26 cellular contexts compared by ENCODE assay signal in the genomic region with DNA sequence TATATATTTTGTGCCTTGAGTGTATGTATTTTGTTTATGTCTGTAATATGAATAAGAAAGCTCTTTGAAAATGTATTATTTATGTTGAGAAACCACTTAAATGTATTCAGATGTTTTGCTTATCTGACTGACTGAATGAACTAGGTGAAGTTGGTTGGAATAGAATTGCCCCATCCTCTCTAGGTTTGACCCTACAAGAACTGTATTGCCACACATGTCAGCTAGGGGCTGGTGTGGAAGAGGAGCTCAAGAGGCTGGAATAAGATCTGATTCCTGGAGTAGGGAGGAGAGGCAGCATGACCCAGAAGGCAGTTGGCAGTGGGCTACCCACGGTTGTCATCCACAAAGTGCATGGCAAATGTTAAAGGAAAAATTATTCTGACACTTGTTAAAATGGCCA. TPM values are rescaled to one million over a fixed set of nuclear protein-coding genes. Genes with fewer than 3 reads are reported as not detected.
DNase-seq lines count a peak whose midpoint lies in the region; ATAC-seq and TF ChIP-seq lines count a peak whose summit lies in the region.
"Had no signal": no experiment of that assay in that cellular context is flagged by ENCODE, and none has a peak within 500 bp of the region (broad histone marks: within the 10 kb centered on the region; RNA-seq: fewer than 3 reads in every experiment).

No MANE protein-coding gene starts in this region.

- TF ChIP-seq POLR2A in stomach (IDR thresholded peaks at IDR 0.05) = no peak

- H3K9me3 ChIP-seq in endodermal cell (ENCODE audit: control insufficient read depth, low read length) (no peaks in the 10 kb centered on the region), stomach (no peaks in the 10 kb centered on the region)
- H3K9me3 ChIP-seq: Peyer's patch, SJSA1 had no signal

- TF ChIP-seq EP300 in stomach (IDR thresholded peaks at IDR 0.05) = no peak

- in situ Hi-C loops in SK-MEL-5 (cut with HindIII; ENCODE audit: low pct_unique_long_range_greater_than_20kb, low sequenced_read_pairs) = no loop called here

- H3K4me3 Mint-ChIP-seq in activated naive CD8-positive, alpha-beta T cell treated with anti-CD3 and anti-CD28 coated beads for 36 hours = no peak overlapping the region
- no peak overlapping the region for H3K4me3 Mint-ChIP-seq in activated naive CD8-positive, alpha-beta T cell treated with anti-CD3 and anti-CD28 coated beads, Interleukin-2, amount 50 U/mL, for 24 hours
- no peak overlapping the region for H3K4me3 Mint-ChIP-seq in endodermal cell
- H3K4me3 Mint-ChIP-seq: CD4-positive, CD25-positive, alpha-beta regulatory T cell; T-helper 1 cell treated with Interleukin-12 subunit alpha and Interleukin-12 subunit beta and Interleukin-4 antibody, amounts not matched to agents 30 μg/mL and 1 μg/mL, for 36 hours had no signal

- H3K27ac Mint-ChIP-seq in activated naive CD8-positive, alpha-beta T cell treated with anti-CD3 and anti-CD28 coated beads for 36 hours = peak overlapping the region; percentile 51
- no peak overlapping the region for H3K27ac Mint-ChIP-seq in activated naive CD8-positive, alpha-beta T cell treated with anti-CD3 and anti-CD28 coated beads, Interleukin-2, amount 50 U/mL, for 24 hours
- H3K27ac Mint-ChIP-seq in endodermal cell = no peak overlapping the region
- H3K27ac Mint-ChIP-seq: CD4-positive, CD25-positive, alpha-beta regulatory T cell; T-helper 1 cell treated with Interleukin-12 subunit alpha and Interleukin-12 subunit beta and Interleukin-4 antibody, amounts not matched to agents 30 μg/mL and 1 μg/mL, for 36 hours had no signal

- H3K27ac ChIP-seq in endodermal cell (ENCODE audit: low read depth, low read length) (no peak overlapping the region), stomach (no peak overlapping the region)
- H3K27ac ChIP-seq: Peyer's patch, SJSA1 had no signal

- no peaks in the 10 kb centered on the region for H3K27me3 ChIP-seq in endodermal cell (ENCODE audit: control insufficient read depth, insufficient read depth, low read length, poor library complexity, severe bottlenecking)
- peaks cover 0 to 5% (median 0%) of the 10 kb centered on the region in 3 donors for H3K27me3 ChIP-seq in stomach
- H3K27me3 ChIP-seq: Peyer's patch, SJSA1 had no signal

- H3K9ac ChIP-seq in endodermal cell (ENCODE audit: extremely low read depth, low read length, poor library complexity, severe bottlenecking) = no peak overlapping the region

- WGBS in endodermal cell (ENCODE audit: insufficient coverage in 1 of 2, insufficient read length in 1 of 2), 2 experiments = 88% methylated on average over 1 of the region's 1 CpG
- WGBS in stomach, 5 donors = 76 to 94% (median 81%) methylated on average over 1 of the region's 1 CpG

- H3K4me3 ChIP-seq in endodermal cell (ENCODE audit: low read length) (no peak overlapping the region), stomach (no peak overlapping the region)
- H3K4me3 ChIP-seq: Peyer's patch, SJSA1 had no signal

- DNase-seq in activated naive CD8-positive, alpha-beta T cell treated with anti-CD3 and anti-CD28 coated beads for 36 hours = no peak
- DNase-seq in activated naive CD8-positive, alpha-beta T cell treated with anti-CD3 and anti-CD28 coated beads, Interleukin-2, amount 50 U/mL, for 24 hours = no peak
- peak; percentile 30 for DNase-seq in SK-MEL-5 (ENCODE audit: low read depth, low spot score)
- no peak for DNase-seq in endodermal cell
- DNase-seq in NAMALWA (ENCODE audit: low spot score) = no peak
- no peak for DNase-seq in RKO (ENCODE audit: low spot score)
- DNase-seq in stomach = no peak
- DNase-seq: CD4-positive, CD25-positive, alpha-beta regulatory T cell; GOT3; Kasumi-1; NCI-H1048; NCI-H1417 treated with DMSO at 0.1 percent for 48 hours; NCI-H187 treated with DMSO at 0.1 percent for 48 hours; NCI-H2107; NCI-H2227 treated with DMSO at 0.1 percent for 48 hours; NCI-H510A; NK-92 treated with Interleukin-12 subunit alpha and Interleukin-12 subunit beta, amount 100 ng/mL, for 24 hours; Peyer's patch had no signal

- TF ChIP-seq CTCF in endodermal cell (conservative IDR thresholded peaks at IDR 0.05) (peak; percentile 62), stomach (IDR thresholded peaks at IDR 0.05) (no peak)

- intact Hi-C loops in stomach (cut with DNase I; ENCODE audit: low total_unique reads) = no loop called here

- H3K9me3 Mint-ChIP-seq in activated naive CD8-positive, alpha-beta T cell treated with anti-CD3 and anti-CD28 coated beads for 36 hours = no peaks in the 10 kb centered on the region
- no peaks in the 10 kb centered on the region for H3K9me3 Mint-ChIP-seq in activated naive CD8-positive, alpha-beta T cell treated with anti-CD3 and anti-CD28 coated beads, Interleukin-2, amount 50 U/mL, for 24 hours
- no peaks in the 10 kb centered on the region for H3K9me3 Mint-ChIP-seq in endodermal cell
- H3K9me3 Mint-ChIP-seq: T-helper 1 cell treated with Interleukin-12 subunit alpha and Interleukin-12 subunit beta and Interleukin-4 antibody, amounts not matched to agents 30 μg/mL and 1 μg/mL, for 36 hours had no signal

- H3K36me3 ChIP-seq in endodermal cell (ENCODE audit: control insufficient read depth, insufficient read depth, low read length) (no peaks in the 10 kb centered on the region), stomach (no peaks in the 10 kb centered on the region)
- H3K36me3 ChIP-seq: Peyer's patch, SJSA1 had no signal

- H3K36me3 Mint-ChIP-seq in activated naive CD8-positive, alpha-beta T cell treated with anti-CD3 and anti-CD28 coated beads for 36 hours = no peaks in the 10 kb centered on the region
- no peaks in the 10 kb centered on the region for H3K36me3 Mint-ChIP-seq in activated naive CD8-positive, alpha-beta T cell treated with anti-CD3 and anti-CD28 coated beads, Interleukin-2, amount 50 U/mL, for 24 hours (ENCODE audit: low read depth)
- H3K36me3 Mint-ChIP-seq in endodermal cell (ENCODE audit: low read depth) = no peaks in the 10 kb centered on the region
- H3K36me3 Mint-ChIP-seq: CD4-positive, CD25-positive, alpha-beta regulatory T cell had no signal

- H3K4me1 ChIP-seq in endodermal cell (ENCODE audit: control insufficient read depth, insufficient read depth, low read length) (peaks cover 4% of the 10 kb centered on the region), stomach (no peaks in the 10 kb centered on the region)
- H3K4me1 ChIP-seq: Peyer's patch, SJSA1 had no signal

- no peaks in the 10 kb centered on the region for H3K4me1 Mint-ChIP-seq in activated naive CD8-positive, alpha-beta T cell treated with anti-CD3 and anti-CD28 coated beads for 36 hours
- H3K4me1 Mint-ChIP-seq in activated naive CD8-positive, alpha-beta T cell treated with anti-CD3 and anti-CD28 coated beads, Interleukin-2, amount 50 U/mL, for 24 hours = no peaks in the 10 kb centered on the region
- H3K4me1 Mint-ChIP-seq in endodermal cell = peaks cover 7% of the 10 kb centered on the region
- H3K4me1 Mint-ChIP-seq: CD4-positive, CD25-positive, alpha-beta regulatory T cell had no signal

- peaks cover 15% of the 10 kb centered on the region for H3K27me3 Mint-ChIP-seq in activated naive CD8-positive, alpha-beta T cell treated with anti-CD3 and anti-CD28 coated beads for 36 hours
- H3K27me3 Mint-ChIP-seq in activated naive CD8-positive, alpha-beta T cell treated with anti-CD3 and anti-CD28 coated beads, Interleukin-2, amount 50 U/mL, for 24 hours = peaks cover 13% of the 10 kb centered on the region
- H3K27me3 Mint-ChIP-seq in endodermal cell (ENCODE audit: insufficient read depth) = no peaks in the 10 kb centered on the region

- ATAC-seq in activated naive CD8-positive, alpha-beta T cell treated with anti-CD3 and anti-CD28 coated beads, Interleukin-2, amount 50 U/mL, for 24 hours = no peak
- ATAC-seq: Right ventricle myocardium inferior had no signal

RNA-seq across cellular contexts. Expression of a gene that starts 9.1 kb away (rescaled TPM):
- total RNA-seq in activated naive CD8-positive, alpha-beta T cell treated with anti-CD3 and anti-CD28 coated beads for 36 hours = not detected
- total RNA-seq in SK-MEL-5 (2014; rRNA removed; shearing (Covaris generic)) = 0.45 TPM in 1 of 2 replicates, not detected in the other
- not detected in 2 replicates for polyA plus RNA-seq in SK-MEL-5 (2015; cell fraction: cytosol; rRNA removed)
- polyA plus RNA-seq in SK-MEL-5 (2015; cell fraction: nucleus; rRNA removed) = not detected in 2 replicates
- total RNA-seq in endodermal cell (not detected), stomach (not detected)
- not detected for polyA plus RNA-seq in endodermal cell (2013, experiment 1 of 2)
- polyA plus RNA-seq in endodermal cell (2013, experiment 2 of 2) = not detected
- polyA plus RNA-seq in stomach = not detected
- total RNA-seq: A673; CD4-positive, CD25-positive, alpha-beta regulatory T cell; Daoy; MCF 10A; OCI-LY7; Peyer's patch; Right ventricle myocardium inferior; SJSA1 had no signal
- polyA plus RNA-seq: CD4-positive, CD25-positive, alpha-beta regulatory T cell had no signal

RNA-seq across cellular contexts. Expression of a gene that starts 11.5 kb away (rescaled TPM):
- total RNA-seq in activated naive CD8-positive, alpha-beta T cell treated with anti-CD3 and anti-CD28 coated beads for 36 hours = 10 to 100 TPM; 47.2 to 52.4 TPM
- total RNA-seq in SK-MEL-5 (2014; rRNA removed; shearing (Covaris generic)) = 31.0 and 34.0 TPM in 2 replicates
- 33.6 and 47.0 TPM in 2 replicates for polyA plus RNA-seq in SK-MEL-5 (2015; cell fraction: cytosol; rRNA removed)
- polyA plus RNA-seq in SK-MEL-5 (2015; cell fraction: nucleus; rRNA removed) = 17.8 and 19.8 TPM in 2 replicates
- total RNA-seq in endodermal cell (10 to 100 TPM; 30.9 to 37.9 TPM), stomach (10 to 100 TPM in 4 of 5 donors, 1 to 10 TPM in 1; 6.1 to 24.6 (median 13.2) TPM)
- polyA plus RNA-seq in endodermal cell (2013, experiment 1 of 2) = 32.7 TPM
- polyA plus RNA-seq in endodermal cell (2013, experiment 2 of 2) = 30.7 TPM
- polyA plus RNA-seq in stomach = 1 to 10 TPM; 3.2 to 5.2 (median 4.3) TPM

RNA-seq across cellular contexts. Expression of a gene that starts 49.9 kb away (rescaled TPM):
- under 1 TPM in 1 of 2 experiments, not detected in 1; 0.16 TPM for total RNA-seq in activated naive CD8-positive, alpha-beta T cell treated with anti-CD3 and anti-CD28 coated beads for 36 hours
- total RNA-seq in SK-MEL-5 (2014; rRNA removed; shearing (Covaris generic)) = not detected in 2 replicates
- polyA plus RNA-seq in SK-MEL-5 (2015; cell fraction: cytosol; rRNA removed) = not detected in 2 replicates
- polyA plus RNA-seq in SK-MEL-5 (2015; cell fraction: nucleus; rRNA removed) = not detected in 2 replicates
- total RNA-seq in endodermal cell = under 1 TPM; 0.40 to 0.66 TPM
- 0.75 TPM for polyA plus RNA-seq in endodermal cell (2013, experiment 1 of 2)
- polyA plus RNA-seq in endodermal cell (2013, experiment 2 of 2) = 0.79 TPM
- total RNA-seq in stomach = 10 to 100 TPM in 3 of 5 donors, 1 to 10 TPM in 1, not detected in 1; 4.1 to 65.8 (median 40.9) TPM
- polyA plus RNA-seq in stomach = 10 to 100 TPM; 54.9 to 62.8 (median 58.3) TPM
- total RNA-seq: CD4-positive, CD25-positive, alpha-beta regulatory T cell; MCF 10A; OCI-LY7; Right ventricle myocardium inferior; SJSA1 had no signal
- polyA plus RNA-seq: BJ; CD4-positive, CD25-positive, alpha-beta regulatory T cell had no signal
